In the genomic region with DNA sequence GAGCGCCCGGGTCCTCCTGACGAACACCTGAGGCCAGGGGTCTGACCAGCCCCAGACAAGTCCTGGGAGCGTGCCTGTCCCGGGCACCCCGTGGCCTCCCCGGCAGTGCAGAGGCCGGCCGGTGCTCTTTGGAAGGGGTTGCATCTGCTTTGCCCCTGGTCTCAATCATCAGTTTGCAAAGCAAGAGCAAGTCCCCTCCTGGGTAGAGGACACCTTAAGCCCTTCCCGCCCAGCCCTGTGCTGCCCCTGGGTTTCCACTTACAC, we compare ENCODE assay signal across 37 cellular contexts. TPM values are rescaled to one million over a fixed set of nuclear protein-coding genes. Genes with fewer than 3 reads are reported as not detected.
"Had no signal": no experiment of that assay in that cellular context is flagged by ENCODE, and none has a peak within 500 bp of the region (broad histone marks: within the 10 kb centered on the region; RNA-seq: fewer than 3 reads in every experiment).

No MANE protein-coding gene starts in this region.

- H3K36me3 ChIP-seq: breast epithelium had no signal

- H3K9me3 Mint-ChIP-seq: activated B cell treated with CpG ODN at 0.5 μM for 24 hours; activated CD4-positive, alpha-beta memory T cell treated with anti-CD3 and anti-CD28 coated beads for 36 hours; activated CD4-positive, alpha-beta T cell treated with anti-CD3 and anti-CD28 coated beads, Interleukin-2, amount 10 ng/mL, durations not matched to agents 24 days and 14 days; activated CD8-positive, alpha-beta T cell treated with anti-CD3 and anti-CD28 coated beads for 36 hours; activated naive CD4-positive, alpha-beta T cell treated with anti-CD3 and anti-CD28 coated beads for 36 hours; activated naive CD4-positive, alpha-beta T cell treated with anti-CD3 and anti-CD28 coated beads, Interleukin-2, amount 50 U/mL, for 72 hours; activated naive CD8-positive, alpha-beta T cell treated with anti-CD3 and anti-CD28 coated beads for 36 hours; activated T-cell treated with anti-CD3 and anti-CD28 coated beads, Interleukin-2, amount 50 U/mL, for 4 hours; activated T-cell treated with anti-CD3 and anti-CD28 coated beads, Interleukin-2, amount 50 U/mL, for 72 hours; activated T-helper 1 cell treated with anti-CD3 and anti-CD28 coated beads, Interleukin-12 subunit alpha, Interleukin-12 subunit beta, Interleukin-2, Interleukin-4 antibody, amounts not matched to agents 30 ng/mL and 10 ng/mL and 1 ng/mL, durations not matched to agents 14 hours and 24 hours and 36 hours; activated T-helper 17 cell treated with anti-CD3 and anti-CD28 coated beads, Interleukin-2, amount 50 U/mL, for 72 hours; T-helper 1 cell treated with Interleukin-12 subunit alpha and Interleukin-12 subunit beta and Interleukin-4 antibody, amounts not matched to agents 30 μg/mL and 1 μg/mL, for 36 hours; T-helper 2 cell treated with Interferon-gamma antibody and Interleukin-4, amounts not matched to agents 5 μg/mL and 100 μg/mL, for 36 hours had no signal

- H3K27ac Mint-ChIP-seq: activated B cell treated with CpG ODN at 0.5 μM for 24 hours; activated CD4-positive, alpha-beta memory T cell treated with anti-CD3 and anti-CD28 coated beads for 36 hours; activated CD4-positive, alpha-beta T cell treated with anti-CD3 and anti-CD28 coated beads, Interleukin-2, amount 10 ng/mL, durations not matched to agents 24 days and 14 days; activated CD8-positive, alpha-beta T cell treated with anti-CD3 and anti-CD28 coated beads for 36 hours; activated naive CD4-positive, alpha-beta T cell treated with anti-CD3 and anti-CD28 coated beads for 36 hours; activated naive CD4-positive, alpha-beta T cell treated with anti-CD3 and anti-CD28 coated beads, Interleukin-2, amount 50 U/mL, for 72 hours; activated naive CD8-positive, alpha-beta T cell treated with anti-CD3 and anti-CD28 coated beads for 36 hours; activated T-helper 1 cell treated with anti-CD3 and anti-CD28 coated beads, Interleukin-12 subunit alpha, Interleukin-12 subunit beta, Interleukin-2, Interleukin-4 antibody, amounts not matched to agents 30 ng/mL and 10 ng/mL and 1 ng/mL, durations not matched to agents 14 hours and 24 hours and 36 hours; activated T-helper 17 cell treated with anti-CD3 and anti-CD28 coated beads, Interleukin-2, amount 50 U/mL, for 72 hours; T-helper 1 cell treated with Interleukin-12 subunit alpha and Interleukin-12 subunit beta and Interleukin-4 antibody, amounts not matched to agents 30 μg/mL and 1 μg/mL, for 36 hours; T-helper 2 cell treated with Interferon-gamma antibody and Interleukin-4, amounts not matched to agents 5 μg/mL and 100 μg/mL, for 36 hours had no signal

- H3K4me1 ChIP-seq: adrenal gland, body of pancreas, breast epithelium had no signal

- H3K27me3 ChIP-seq: adrenal gland, body of pancreas, brain microvascular endothelial cell, breast epithelium had no signal

- H3K27me3 Mint-ChIP-seq: activated B cell treated with CpG ODN at 0.5 μM for 24 hours; activated CD4-positive, alpha-beta memory T cell treated with anti-CD3 and anti-CD28 coated beads for 36 hours; activated CD4-positive, alpha-beta T cell treated with anti-CD3 and anti-CD28 coated beads, Interleukin-2, amount 10 ng/mL, durations not matched to agents 24 days and 14 days; activated CD8-positive, alpha-beta T cell treated with anti-CD3 and anti-CD28 coated beads for 36 hours; activated naive CD8-positive, alpha-beta T cell treated with anti-CD3 and anti-CD28 coated beads for 36 hours; activated T-helper 17 cell treated with anti-CD3 and anti-CD28 coated beads, Interleukin-2, amount 50 U/mL, for 72 hours had no signal

- H3K9me3 ChIP-seq: adrenal gland, body of pancreas, breast epithelium had no signal

- H3K4me1 Mint-ChIP-seq: activated B cell treated with CpG ODN at 0.5 μM for 24 hours; activated CD4-positive, alpha-beta T cell treated with anti-CD3 and anti-CD28 coated beads, Interleukin-2, amount 10 ng/mL, durations not matched to agents 24 days and 14 days; activated naive CD8-positive, alpha-beta T cell treated with anti-CD3 and anti-CD28 coated beads for 36 hours; activated T-helper 17 cell treated with anti-CD3 and anti-CD28 coated beads, Interleukin-2, amount 50 U/mL, for 72 hours had no signal

- DNase-seq: activated B cell treated with CpG ODN at 0.5 μM for 24 hours; activated CD4-positive, alpha-beta memory T cell treated with anti-CD3 and anti-CD28 coated beads for 36 hours; activated CD4-positive, alpha-beta T cell treated with anti-CD3 and anti-CD28 coated beads for 4 hours; activated CD4-positive, alpha-beta T cell treated with anti-CD3 and anti-CD28 coated beads, Interleukin-2, amount 10 ng/mL, durations not matched to agents 24 days and 14 days; activated CD4-positive, alpha-beta T cell treated with anti-CD3 and anti-CD28 coated beads, Interleukin-2, amount 50 U/mL, for 1 hour; activated CD4-positive, alpha-beta T cell treated with anti-CD3 and anti-CD28 coated beads, Interleukin-2, amount 50 U/mL, for 4 hours; activated CD4-positive, CD25-positive, alpha-beta regulatory T cell treated with anti-CD3 and anti-CD28 coated beads, Interleukin-2, amount 50 U/mL, for 72 hours; activated CD8-positive, alpha-beta memory T cell treated with anti-CD3 and anti-CD28 coated beads, Interleukin-2, amount 50 U/mL, for 4 hours; activated CD8-positive, alpha-beta T cell treated with anti-CD3 and anti-CD28 coated beads for 36 hours; activated effector memory CD4-positive, alpha-beta T cell treated with anti-CD3 and anti-CD28 coated beads, Interleukin-2, amount 50 U/mL, for 16 hours; activated gamma-delta T cell treated with Interleukin-2 at 50 U/mL for 16 hours; activated naive CD4-positive, alpha-beta T cell; activated naive CD4-positive, alpha-beta T cell treated with anti-CD3 and anti-CD28 coated beads for 36 hours; activated naive CD4-positive, alpha-beta T cell treated with anti-CD3 and anti-CD28 coated beads, Interleukin-2, amount 50 U/mL, for 16 hours; activated naive CD8-positive, alpha-beta T cell treated with anti-CD3 and anti-CD28 coated beads for 36 hours; activated T-cell treated with anti-CD3 and anti-CD28 coated beads for 4 hours; activated T-cell treated with anti-CD3 and anti-CD28 coated beads, Interleukin-2, amount 50 U/mL, for 1 hour; activated T-cell treated with anti-CD3 and anti-CD28 coated beads, Interleukin-2, amount 50 U/mL, for 4 hours; activated T-cell treated with anti-CD3 and anti-CD28 coated beads, Interleukin-2, amount 50 U/mL, for 72 hours; amniotic stem cell; brain microvascular endothelial cell; central memory CD4-positive, alpha-beta T cell; T-helper 1 cell; T-helper 2 cell; T-helper 9 cell had no signal

- H3K36me3 Mint-ChIP-seq: activated CD4-positive, alpha-beta memory T cell treated with anti-CD3 and anti-CD28 coated beads for 36 hours; activated naive CD4-positive, alpha-beta T cell treated with anti-CD3 and anti-CD28 coated beads, Interleukin-2, amount 50 U/mL, for 72 hours; activated naive CD8-positive, alpha-beta T cell treated with anti-CD3 and anti-CD28 coated beads for 36 hours had no signal

- H3K4me3 ChIP-seq: adrenal gland, body of pancreas, breast epithelium had no signal

- H3K4me3 Mint-ChIP-seq: activated B cell treated with CpG ODN at 0.5 μM for 24 hours; activated CD4-positive, alpha-beta memory T cell treated with anti-CD3 and anti-CD28 coated beads for 36 hours; activated CD4-positive, alpha-beta T cell treated with anti-CD3 and anti-CD28 coated beads, Interleukin-2, amount 10 ng/mL, durations not matched to agents 24 days and 14 days; activated CD8-positive, alpha-beta T cell treated with anti-CD3 and anti-CD28 coated beads for 36 hours; activated naive CD4-positive, alpha-beta T cell treated with anti-CD3 and anti-CD28 coated beads for 36 hours; activated naive CD8-positive, alpha-beta T cell treated with anti-CD3 and anti-CD28 coated beads for 36 hours; activated T-cell treated with anti-CD3 and anti-CD28 coated beads, Interleukin-2, amount 50 U/mL, for 4 hours; activated T-cell treated with anti-CD3 and anti-CD28 coated beads, Interleukin-2, amount 50 U/mL, for 72 hours; activated T-helper 1 cell treated with anti-CD3 and anti-CD28 coated beads, Interleukin-12 subunit alpha, Interleukin-12 subunit beta, Interleukin-2, Interleukin-4 antibody, amounts not matched to agents 30 ng/mL and 10 ng/mL and 1 ng/mL, durations not matched to agents 14 hours and 24 hours and 36 hours; activated T-helper 17 cell treated with anti-CD3 and anti-CD28 coated beads, Interleukin-2, amount 50 U/mL, for 72 hours; T-helper 1 cell treated with Interleukin-12 subunit alpha and Interleukin-12 subunit beta and Interleukin-4 antibody, amounts not matched to agents 30 μg/mL and 1 μg/mL, for 36 hours; T-helper 2 cell treated with Interferon-gamma antibody and Interleukin-4, amounts not matched to agents 5 μg/mL and 100 μg/mL, for 36 hours had no signal

- H3K27ac ChIP-seq: adrenal gland, body of pancreas, brain microvascular endothelial cell, breast epithelium, VCaP had no signal

- ATAC-seq: activated CD8-positive, alpha-beta T cell treated with anti-CD3 and anti-CD28 coated beads for 36 hours; activated naive CD4-positive, alpha-beta T cell treated with anti-CD3 and anti-CD28 coated beads, Interleukin-2, amount 50 U/mL, for 72 hours; activated T-cell treated with anti-CD3 and anti-CD28 coated beads, Interleukin-2, amount 50 U/mL, for 4 hours; activated T-cell treated with anti-CD3 and anti-CD28 coated beads, Interleukin-2, amount 50 U/mL, for 72 hours; activated T-helper 17 cell treated with anti-CD3 and anti-CD28 coated beads, Interleukin-2, amount 50 U/mL, for 72 hours; body of pancreas had no signal

RNA-seq across cellular contexts. Expression of a gene that starts 44.3 kb away (rescaled TPM):
- total RNA-seq: activated B cell treated with CpG ODN at 0.5 μM for 24 hours; activated CD4-positive, alpha-beta memory T cell treated with anti-CD3 and anti-CD28 coated beads for 36 hours; activated CD4-positive, alpha-beta T cell treated with anti-CD3 and anti-CD28 coated beads, Interleukin-2, amount 10 ng/mL, durations not matched to agents 24 days and 14 days; activated CD8-positive, alpha-beta memory T cell treated with anti-CD3 and anti-CD28 coated beads for 36 hours; activated CD8-positive, alpha-beta T cell treated with anti-CD3 and anti-CD28 coated beads for 36 hours; activated naive CD4-positive, alpha-beta T cell treated with anti-CD3 and anti-CD28 coated beads for 36 hours; activated naive CD4-positive, alpha-beta T cell treated with anti-CD3 and anti-CD28 coated beads, Interleukin-2, amount 50 U/mL, for 72 hours; activated naive CD8-positive, alpha-beta T cell treated with anti-CD3 and anti-CD28 coated beads for 36 hours; activated T-helper 1 cell treated with anti-CD3 and anti-CD28 coated beads, Interleukin-12 subunit alpha, Interleukin-12 subunit beta, Interleukin-2, Interleukin-4 antibody, amounts not matched to agents 30 ng/mL and 10 ng/mL and 1 ng/mL, durations not matched to agents 14 hours and 24 hours and 36 hours; activated T-helper 17 cell treated with anti-CD3 and anti-CD28 coated beads, Interleukin-2, amount 50 U/mL, for 72 hours; adrenal gland; aorta; body of pancreas; breast epithelium; cardiac septum had no signal
